Comparison of ENCODE assay signal across 30 cellular contexts in genomic region chr5:67262956-67263355, GRCh38.
"Had no signal": no experiment of that assay in that cellular context is flagged by ENCODE, and none has a peak within 500 bp of the region (broad histone marks: within the 10 kb centered on the region; RNA-seq: fewer than 3 reads in every experiment).

No MANE protein-coding gene starts in this region.

- H3K27ac Mint-ChIP-seq: activated CD4-positive, alpha-beta memory T cell treated with anti-CD3 and anti-CD28 coated beads for 36 hours; activated CD4-positive, alpha-beta T cell treated with anti-CD3 and anti-CD28 coated beads for 36 hours; activated CD4-positive, alpha-beta T cell treated with anti-CD3 and anti-CD28 coated beads, Interleukin-2, amount 10 ng/mL, durations not matched to agents 24 days and 14 days; activated CD8-positive, alpha-beta memory T cell treated with anti-CD3 and anti-CD28 coated beads, Interleukin-2, amount 10 ng/mL, durations not matched to agents 7 days and 5 days; activated CD8-positive, alpha-beta T cell treated with anti-CD3 and anti-CD28 coated beads, Interleukin-2, amount 10 ng/mL, durations not matched to agents 7 days and 5 days; activated naive CD4-positive, alpha-beta T cell treated with anti-CD3 and anti-CD28 coated beads for 36 hours; activated naive CD4-positive, alpha-beta T cell treated with anti-CD3 and anti-CD28 coated beads, Interleukin-2, amount 50 U/mL, for 24 hours; activated naive CD8-positive, alpha-beta T cell treated with anti-CD3 and anti-CD28 coated beads for 36 hours; activated naive CD8-positive, alpha-beta T cell treated with anti-CD3 and anti-CD28 coated beads, Interleukin-2, amount 50 U/mL, for 24 hours; activated T-helper 1 cell treated with anti-CD3 and anti-CD28 coated beads, Interleukin-12 subunit alpha, Interleukin-12 subunit beta, Interleukin-2, Interleukin-4 antibody, amounts not matched to agents 30 ng/mL and 10 ng/mL and 1 ng/mL, durations not matched to agents 14 hours and 24 hours and 36 hours; activated T-helper 2 cell treated with anti-CD3 and anti-CD28 coated beads, Interferon-gamma antibody, Interleukin-2, Interleukin-4, amounts not matched to agents 10 μg/mL and 5 μg/mL and 100 μg/mL, durations not matched to agents 14 hours and 24 hours and 36 hours; effector memory CD8-positive, alpha-beta T cell had no signal

- ATAC-seq: activated CD4-positive, alpha-beta T cell treated with anti-CD3 and anti-CD28 coated beads for 36 hours; activated CD8-positive, alpha-beta memory T cell treated with anti-CD3 and anti-CD28 coated beads, Interleukin-2, amount 10 ng/mL, durations not matched to agents 7 days and 5 days; activated CD8-positive, alpha-beta T cell treated with anti-CD3 and anti-CD28 coated beads, Interleukin-2, amount 10 ng/mL, durations not matched to agents 7 days and 5 days; activated naive CD8-positive, alpha-beta T cell treated with anti-CD3 and anti-CD28 coated beads, Interleukin-2, amount 50 U/mL, for 24 hours; effector memory CD8-positive, alpha-beta T cell; foreskin keratinocyte; gastrocnemius medialis; heart right ventricle had no signal

- H3K4me3 Mint-ChIP-seq: activated CD4-positive, alpha-beta memory T cell treated with anti-CD3 and anti-CD28 coated beads for 36 hours; activated CD4-positive, alpha-beta T cell treated with anti-CD3 and anti-CD28 coated beads for 36 hours; activated CD4-positive, alpha-beta T cell treated with anti-CD3 and anti-CD28 coated beads, Interleukin-2, amount 10 ng/mL, durations not matched to agents 24 days and 14 days; activated CD8-positive, alpha-beta memory T cell treated with anti-CD3 and anti-CD28 coated beads, Interleukin-2, amount 10 ng/mL, durations not matched to agents 7 days and 5 days; activated CD8-positive, alpha-beta T cell treated with anti-CD3 and anti-CD28 coated beads, Interleukin-2, amount 10 ng/mL, durations not matched to agents 7 days and 5 days; activated naive CD4-positive, alpha-beta T cell treated with anti-CD3 and anti-CD28 coated beads for 36 hours; activated naive CD4-positive, alpha-beta T cell treated with anti-CD3 and anti-CD28 coated beads, Interleukin-2, amount 50 U/mL, for 24 hours; activated naive CD8-positive, alpha-beta T cell treated with anti-CD3 and anti-CD28 coated beads for 36 hours; activated naive CD8-positive, alpha-beta T cell treated with anti-CD3 and anti-CD28 coated beads, Interleukin-2, amount 50 U/mL, for 24 hours; activated T-helper 1 cell treated with anti-CD3 and anti-CD28 coated beads, Interleukin-12 subunit alpha, Interleukin-12 subunit beta, Interleukin-2, Interleukin-4 antibody, amounts not matched to agents 30 ng/mL and 10 ng/mL and 1 ng/mL, durations not matched to agents 14 hours and 24 hours and 36 hours; effector memory CD8-positive, alpha-beta T cell had no signal

- DNase-seq: activated CD4-positive, alpha-beta memory T cell treated with anti-CD3 and anti-CD28 coated beads for 36 hours; activated CD4-positive, alpha-beta T cell treated with anti-CD3 and anti-CD28 coated beads for 36 hours; activated CD4-positive, alpha-beta T cell treated with anti-CD3 and anti-CD28 coated beads, Interleukin-2, amount 10 ng/mL, durations not matched to agents 24 days and 14 days; activated CD4-positive, CD25-positive, alpha-beta regulatory T cell; activated CD4-positive, CD25-positive, alpha-beta regulatory T cell treated with anti-CD3 and anti-CD28 coated beads, Interleukin-2, amount 50 U/mL, for 72 hours; activated CD8-positive, alpha-beta memory T cell treated with anti-CD3 and anti-CD28 coated beads, Interleukin-2, amount 10 ng/mL, durations not matched to agents 7 days and 5 days; activated CD8-positive, alpha-beta memory T cell treated with anti-CD3 and anti-CD28 coated beads, Interleukin-2, amount 50 U/mL, for 4 hours; activated CD8-positive, alpha-beta T cell treated with anti-CD3 and anti-CD28 coated beads, Interleukin-2, amount 10 ng/mL, durations not matched to agents 7 days and 5 days; activated effector memory CD4-positive, alpha-beta T cell treated with anti-CD3 and anti-CD28 coated beads, Interleukin-2, amount 50 U/mL, for 16 hours; activated naive CD4-positive, alpha-beta T cell treated with anti-CD3 and anti-CD28 coated beads for 36 hours; activated naive CD8-positive, alpha-beta T cell treated with anti-CD3 and anti-CD28 coated beads for 36 hours; activated naive CD8-positive, alpha-beta T cell treated with anti-CD3 and anti-CD28 coated beads, Interleukin-2, amount 50 U/mL, for 24 hours; activated T-cell treated with anti-CD3 and anti-CD28 coated beads, Interleukin-2, amount 50 U/mL, for 1 hour; activated T-cell treated with anti-CD3 and anti-CD28 coated beads, Interleukin-2, amount 50 U/mL, for 48 hours; adrenal gland; brain microvascular endothelial cell; cortex of kidney; dermis blood vessel endothelial cell; effector CD4-positive, alpha-beta T cell; effector memory CD8-positive, alpha-beta T cell; foreskin keratinocyte; gastrocnemius medialis; heart right ventricle; T-helper 2 cell had no signal

- H3K9me3 ChIP-seq: adrenal gland, ascending aorta, gastrocnemius medialis, heart right ventricle had no signal

- H3K4me1 Mint-ChIP-seq: activated CD4-positive, alpha-beta T cell treated with anti-CD3 and anti-CD28 coated beads for 36 hours; activated CD4-positive, alpha-beta T cell treated with anti-CD3 and anti-CD28 coated beads, Interleukin-2, amount 10 ng/mL, durations not matched to agents 24 days and 14 days; activated CD8-positive, alpha-beta memory T cell treated with anti-CD3 and anti-CD28 coated beads, Interleukin-2, amount 10 ng/mL, durations not matched to agents 7 days and 5 days; activated naive CD4-positive, alpha-beta T cell treated with anti-CD3 and anti-CD28 coated beads, Interleukin-2, amount 50 U/mL, for 24 hours; activated naive CD8-positive, alpha-beta T cell treated with anti-CD3 and anti-CD28 coated beads for 36 hours; activated naive CD8-positive, alpha-beta T cell treated with anti-CD3 and anti-CD28 coated beads, Interleukin-2, amount 50 U/mL, for 24 hours had no signal

- H3K27ac ChIP-seq: adrenal gland, ascending aorta, brain microvascular endothelial cell, foreskin keratinocyte, gastrocnemius medialis, heart right ventricle, hepatocyte had no signal

- H3K36me3 ChIP-seq: adrenal gland, ascending aorta, brain microvascular endothelial cell, gastrocnemius medialis, heart right ventricle had no signal

- H3K4me2 ChIP-seq: hepatocyte had no signal

- H2AFZ ChIP-seq: hepatocyte had no signal

- H3K79me2 ChIP-seq: hepatocyte had no signal

- H3K27me3 ChIP-seq: adrenal gland, ascending aorta, brain microvascular endothelial cell, foreskin keratinocyte, gastrocnemius medialis, heart right ventricle, hepatocyte had no signal

- H3K9me3 Mint-ChIP-seq: activated CD4-positive, alpha-beta memory T cell treated with anti-CD3 and anti-CD28 coated beads for 36 hours; activated naive CD4-positive, alpha-beta T cell treated with anti-CD3 and anti-CD28 coated beads for 36 hours; activated naive CD4-positive, alpha-beta T cell treated with anti-CD3 and anti-CD28 coated beads, Interleukin-2, amount 50 U/mL, for 24 hours; activated naive CD8-positive, alpha-beta T cell treated with anti-CD3 and anti-CD28 coated beads for 36 hours; activated naive CD8-positive, alpha-beta T cell treated with anti-CD3 and anti-CD28 coated beads, Interleukin-2, amount 50 U/mL, for 24 hours; activated T-helper 1 cell treated with anti-CD3 and anti-CD28 coated beads, Interleukin-12 subunit alpha, Interleukin-12 subunit beta, Interleukin-2, Interleukin-4 antibody, amounts not matched to agents 30 ng/mL and 10 ng/mL and 1 ng/mL, durations not matched to agents 14 hours and 24 hours and 36 hours; activated T-helper 2 cell treated with anti-CD3 and anti-CD28 coated beads, Interferon-gamma antibody, Interleukin-2, Interleukin-4, amounts not matched to agents 10 μg/mL and 5 μg/mL and 100 μg/mL, durations not matched to agents 14 hours and 24 hours and 36 hours; effector memory CD8-positive, alpha-beta T cell had no signal

- H3K4me3 ChIP-seq: adrenal gland, ascending aorta, gastrocnemius medialis, heart right ventricle, hepatocyte had no signal

- H3K27me3 Mint-ChIP-seq: activated CD4-positive, alpha-beta memory T cell treated with anti-CD3 and anti-CD28 coated beads for 36 hours; activated naive CD4-positive, alpha-beta T cell treated with anti-CD3 and anti-CD28 coated beads, Interleukin-2, amount 50 U/mL, for 24 hours; activated naive CD8-positive, alpha-beta T cell treated with anti-CD3 and anti-CD28 coated beads for 36 hours; activated naive CD8-positive, alpha-beta T cell treated with anti-CD3 and anti-CD28 coated beads, Interleukin-2, amount 50 U/mL, for 24 hours had no signal

- H3K36me3 Mint-ChIP-seq: activated CD4-positive, alpha-beta memory T cell treated with anti-CD3 and anti-CD28 coated beads for 36 hours; activated CD8-positive, alpha-beta memory T cell treated with anti-CD3 and anti-CD28 coated beads, Interleukin-2, amount 10 ng/mL, durations not matched to agents 7 days and 5 days; activated naive CD8-positive, alpha-beta T cell treated with anti-CD3 and anti-CD28 coated beads for 36 hours had no signal

- FAIRE-seq: colon had no signal
